ENCODE assay signal across 33 cellular contexts in genomic region chr5:132677682-132678400, GRCh38. TPM values are rescaled to one million over a fixed set of nuclear protein-coding genes. Genes with fewer than 3 reads are reported as not detected.
DNase-seq lines count a peak whose midpoint lies in the region; ATAC-seq and TF ChIP-seq lines count a peak whose summit lies in the region.
"Had no signal": no experiment of that assay in that cellular context is flagged by ENCODE, and none has a peak within 500 bp of the region (broad histone marks: within the 10 kb centered on the region; RNA-seq: fewer than 3 reads in every experiment).

No MANE protein-coding gene starts in this region.

- H3K79me1 ChIP-seq in IMR-90 (ENCODE audit: low read depth in 1 of 2, low read length in 2 of 2) = no peaks in the 10 kb centered on the region

- peak overlapping the region; percentile 30 for H2BK5ac ChIP-seq in IMR-90 (ENCODE audit: low read depth, low read length, poor library complexity, severe bottlenecking)

- TF ChIP-seq POLR2A in IMR-90 (IDR thresholded peaks at IDR 0.05; ENCODE audit: low read depth, low read length) = no peak
- TF ChIP-seq POLR2A in esophagus muscularis mucosa (IDR thresholded peaks at IDR 0.05; ENCODE audit: low read depth) = no peak

- no peak for TF ChIP-seq EP300 in esophagus muscularis mucosa (IDR thresholded peaks at IDR 0.05)

- no peaks in the 10 kb centered on the region for H4K20me1 ChIP-seq in IMR-90 (ENCODE audit: insufficient read depth, low read length)
- H4K20me1 ChIP-seq: BLaER1 had no signal

- no TSS peak for BruUV-seq in IMR-90 (replicated peaks; lab: Mats Ljungman, UMichigan)

- H3K36me3 ChIP-seq in IMR-90 (ENCODE audit: control insufficient read depth, insufficient read depth, low read length) (no peaks in the 10 kb centered on the region), esophagus muscularis mucosa (no peaks in the 10 kb centered on the region)
- H3K36me3 ChIP-seq: BLaER1, gastroesophageal sphincter, ovary, SJSA1, suprapubic skin had no signal

- no peak for DNase-seq in AG04450 (ENCODE audit: low read depth, low spot score)
- no peak for DNase-seq in IMR-90
- peak; percentile 79 for DNase-seq in esophagus muscularis mucosa (ENCODE audit: extremely low spot score)
- DNase-seq in posterior vena cava (ENCODE audit: low spot score) = peak; percentile 62
- no peak for DNase-seq in NK-92 (lab: John Stamatoyannopoulos, UW; ENCODE audit: unreplicated experiment)
- DNase-seq in COLO829 (ENCODE audit: low spot score) = no peak
- no peak for DNase-seq in NCI-H69 (lab: John Stamatoyannopoulos, UW)
- DNase-seq: activated CD4-positive, alpha-beta T cell treated with anti-CD3 and anti-CD28 coated beads, Interleukin-2, amount 50 U/mL, for 48 hours; activated naive CD4-positive, alpha-beta T cell; activated T-cell treated with anti-CD3 and anti-CD28 coated beads, Interleukin-2, amount 50 U/mL, for 72 hours; cerebellar nuclear complex; COR-L47; dorsolateral prefrontal cortex; immature natural killer cell; left colon; NCI-H1417 treated with DMSO at 0.1 percent for 48 hours; NCI-H2081; NCI-H345; NCI-H748 treated with DMSO at 0.1 percent for 48 hours; ovary; retina; stimulated activated CD4-positive, alpha-beta T cell treated with anti-CD3 and anti-CD28 coated beads, Interleukin-1b, Interleukin-23, amount 100 ng/mL, for 48 hours; stimulated activated naive CD4-positive, alpha-beta T cell treated with Interleukin-2 at 50 U/mL for 16 hours had no signal

- H2BK20ac ChIP-seq in IMR-90 (ENCODE audit: low read depth, low read length) = peak overlapping the region; percentile 29; the same call in 1 of the 2 replicates

- 75% methylated on average over 4 of the region's 15 CpGs; no CpG with 5 or more reads in 1 of the 2 experiments for WGBS in IMR-90 (ENCODE audit: extremely low coverage in 2 of 2, insufficient read length in 1 of 2), 2 experiments
- WGBS in esophagus muscularis mucosa = 86% methylated on average over 15 of the region's 15 CpGs

- H3K27ac ChIP-seq in AG04450 (ENCODE audit: low read depth, low read length) (peak overlapping the region; percentile 34), IMR-90 (ENCODE audit: insufficient read depth, low read length) (peak overlapping the region; percentile 7; the same call in 1 of the 2 replicates), esophagus muscularis mucosa (replicated peaks in 1 of 4) (no peak overlapping the region)
- H3K27ac ChIP-seq: BLaER1, dorsolateral prefrontal cortex, ovary, suprapubic skin had no signal

- peaks cover 3% of the 10 kb centered on the region; the same call in 1 of the 2 replicates for H3K9me3 ChIP-seq in AG04450 (ENCODE audit: control insufficient read depth, insufficient read depth, low read length)
- no peaks in the 10 kb centered on the region for H3K9me3 ChIP-seq in IMR-90 (ENCODE audit: control insufficient read depth, insufficient read depth, low read length)
- H3K9me3 ChIP-seq in esophagus muscularis mucosa = no peaks in the 10 kb centered on the region
- H3K9me3 ChIP-seq: BLaER1, gastroesophageal sphincter, ovary, SJSA1, suprapubic skin had no signal

- peak overlapping the region; percentile 37 for H2AK5ac ChIP-seq in IMR-90 (ENCODE audit: low read depth, low read length)

- peak overlapping the region; percentile 49 for H3K4ac ChIP-seq in IMR-90 (ENCODE audit: low read depth, low read length)

- CTCF ChIA-PET in AG04450 (lab: Charles Lee) (interaction anchor here (1.1 to 1.5 kb wide), 4 partner anchors 14 to 291 kb away, joined by 3 to 8 read pairs (median 3); partner anchors contain the start of gene KIF3A), IMR-90 (lab: Yijun Ruan, JAX) (interaction anchor here (0.6 kb wide), 1 partner anchor 142 kb away, joined by 3 read pairs; no protein-coding TSS in a partner anchor)

- 0 out of 2 replicates have a peak overlapping the region, but pooled peaks have one; percentile 5 for H3K18ac ChIP-seq in IMR-90 (ENCODE audit: low read depth, low read length)

- peak overlapping the region; percentile 47 for H2AK9ac ChIP-seq in IMR-90 (replicated peaks; ENCODE audit: low read depth, low read length, poor library complexity)

- H3K23ac ChIP-seq in IMR-90 (ENCODE audit: low read depth, low read length) = no peak overlapping the region

- peak overlapping the region; percentile 25; the same call in 1 of the 2 replicates for H4K91ac ChIP-seq in IMR-90 (ENCODE audit: insufficient read depth, low read depth, low read length)

- H3K27me3 ChIP-seq in AG04450 (ENCODE audit: control insufficient read depth, insufficient read depth, low read length) = no peaks in the 10 kb centered on the region
- H3K27me3 ChIP-seq in IMR-90 (ENCODE audit: control insufficient read depth, insufficient read depth, low read length) = no peaks in the 10 kb centered on the region
- no peaks in the 10 kb centered on the region for H3K27me3 ChIP-seq in esophagus muscularis mucosa
- H3K27me3 ChIP-seq: BLaER1, dorsolateral prefrontal cortex, gastroesophageal sphincter, ovary, SJSA1, suprapubic skin had no signal

- no peak for ATAC-seq in IMR-90 (ENCODE audit: low read depth)
- ATAC-seq: activated T-cell treated with anti-CD3 and anti-CD28 coated beads, Interleukin-2, amount 50 U/mL, for 72 hours; natural killer cell treated with Interleukin-12 subunit alpha and Interleukin-12 subunit beta and Interleukin-15 and Interleukin-18, amount 100 ng/mL, for 72 hours had no signal

- POLR2A ChIA-PET in AG04450 (lab: Yijun Ruan, JAX) (interaction anchor here (0.6 kb wide), 1 partner anchor 11 kb away, joined by 3 read pairs; no protein-coding TSS in a partner anchor), IMR-90 (lab: Charles Lee; ENCODE audit: unreplicated experiment) (no interaction called here)

- H3K14ac ChIP-seq in IMR-90 (replicated peaks; ENCODE audit: low read depth, low read length) = peak overlapping the region; percentile 8; the same call in 1 of the 2 replicates

- H2BK15ac ChIP-seq in IMR-90 (ENCODE audit: low read depth, low read length) = peak overlapping the region; percentile 45; the same call in 1 of the 3 replicates

- H4K8ac ChIP-seq in IMR-90 (ENCODE audit: low read depth in 2 of 2, low read length in 2 of 2) = peak overlapping the region in 1 of 2 experiments; percentile 6; a peak in 2 of 4 replicates

- in situ Hi-C loops in IMR-90 (cut with MboI; ENCODE audit: low sequenced_read_pairs) = no loop called here

- dilution Hi-C loops in IMR-90 (cut with HindIII; ENCODE audit: low sequenced_read_pairs, unreplicated experiment) = no loop called here

- peaks cover 25% of the 10 kb centered on the region for H3K9me1 ChIP-seq in IMR-90 (ENCODE audit: insufficient read depth, low read length)

- TF ChIP-seq RAD21 in IMR-90 (IDR thresholded peaks at IDR 0.05; ENCODE audit: low read length) = no peak

- TF ChIP-seq CTCF in AG04450 (IDR thresholded peaks at IDR 0.05; ENCODE audit: low read depth, low read length) (no peak), IMR-90 (conservative IDR thresholded peaks at IDR 0.05; ENCODE audit: low read depth, low read length) (no peak), esophagus muscularis mucosa (IDR thresholded peaks at IDR 0.05) (no peak)

- no peak overlapping the region for H4K5ac ChIP-seq in IMR-90 (ENCODE audit: low read depth, low read length)

- H3K4me3 ChIP-seq in AG04450 (ENCODE audit: low read depth, low read length) (no peak overlapping the region), IMR-90 (ENCODE audit: insufficient read depth, low read depth, low read length) (no peak overlapping the region), esophagus muscularis mucosa (no peak overlapping the region)
- H3K4me3 ChIP-seq: BLaER1, dorsolateral prefrontal cortex, gastroesophageal sphincter, ovary, SJSA1, suprapubic skin had no signal

- H2AFZ ChIP-seq in IMR-90 (replicated peaks; ENCODE audit: low read length, poor library complexity) = peak overlapping the region; percentile 73

- H3K9ac ChIP-seq in IMR-90 (ENCODE audit: low read depth, low read length) = no peak overlapping the region
- H3K9ac ChIP-seq: BLaER1 had no signal

- no peak overlapping the region for H3K4me2 ChIP-seq in IMR-90 (ENCODE audit: low read depth, low read length)
- H3K4me2 ChIP-seq: BLaER1 had no signal

- H3K4me1 ChIP-seq in IMR-90 (ENCODE audit: control insufficient read depth, insufficient read depth, low read length) = peaks cover 18% of the 10 kb centered on the region
- peaks cover 0 to 24% (median 17%) of the 10 kb centered on the region in 4 donors for H3K4me1 ChIP-seq in esophagus muscularis mucosa

- intact Hi-C loops in IMR-90 (cut with micrococcal nuclease) (no loop called here), esophagus muscularis mucosa (cut with DNase I) (no loop called here), posterior vena cava (cut with DNase I) (loop anchor here in 1 of 2 donors (2.0 kb wide), 1 partner anchor 47 kb away; no protein-coding TSS in a partner anchor)

- H2BK120ac ChIP-seq in IMR-90 (ENCODE audit: low read depth, low read length) = 0 out of 2 replicates have a peak overlapping the region, but pooled peaks have one; percentile 21

- H3K56ac ChIP-seq in IMR-90 (ENCODE audit: extremely low read depth, insufficient read depth, low read length) = no peak overlapping the region

TF ChIP-seq in IMR-90, 13 proteins besides CTCF, POLR2A, EP300 and RAD21 (continues in another document):
- TF ChIP-seq MAFK (IDR thresholded peaks at IDR 0.05; ENCODE audit: low read depth, low read length) (no peak), CHD1 (IDR thresholded peaks at IDR 0.05; ENCODE audit: low read depth, low read length) (no peak)

RNA-seq across cellular contexts. Expression of gene IL4, which starts 4.1 kb away (rescaled TPM):
- polyA plus RNA-seq in AG04450 (2011; rRNA removed) (not detected in 2 replicates), IMR-90 (2012; rRNA removed) (not detected in 2 replicates)
- not detected in 2 replicates for polyA minus RNA-seq in AG04450 (2011; rRNA and poly(A)+ RNA removed)
- total RNA-seq in IMR-90 (2012; rRNA removed) (not detected in 2 replicates), esophagus muscularis mucosa (not detected), posterior vena cava (not detected)
- polyA plus RNA-seq in IMR-90 (2012; cell fraction: cytosol; rRNA removed) = not detected in 2 replicates
- polyA plus RNA-seq in IMR-90 (2012; cell fraction: nucleus; rRNA removed; ENCODE audit: low replicate concordance) = not detected in 2 replicates
- total RNA-seq: dorsolateral prefrontal cortex, gastroesophageal sphincter, left colon, LHCN-M2, lung microvascular endothelial cell, mucosa of gallbladder, ovary, SJSA1, suprapubic skin had no signal
- polyA plus RNA-seq: adipose tissue, immature natural killer cell, ovary, small intestine had no signal

RNA-seq across cellular contexts. Expression of gene IL13, which starts 19.9 kb away (rescaled TPM):
- polyA plus RNA-seq in AG04450 (2011; rRNA removed) (not detected in 2 replicates), IMR-90 (2012; rRNA removed) (not detected in 2 replicates)
- not detected in 2 replicates for polyA minus RNA-seq in AG04450 (2011; rRNA and poly(A)+ RNA removed)
- total RNA-seq in IMR-90 (2012; rRNA removed) (not detected in 2 replicates), esophagus muscularis mucosa (not detected), posterior vena cava (under 1 TPM in 1 of 2 donors, not detected in 1; 0.29 TPM)
- polyA plus RNA-seq in IMR-90 (2012; cell fraction: cytosol; rRNA removed) = not detected in 2 replicates
- 0.47 and 0.62 TPM in 2 replicates for polyA plus RNA-seq in IMR-90 (2012; cell fraction: nucleus; rRNA removed; ENCODE audit: low replicate concordance)
- total RNA-seq: gastroesophageal sphincter, left colon, LHCN-M2, lung microvascular endothelial cell, mucosa of gallbladder, ovary, SJSA1 had no signal
- polyA plus RNA-seq: ovary had no signal

RNA-seq across cellular contexts. Expression of gene KIF3A, which starts 59.5 kb away (rescaled TPM):
- polyA plus RNA-seq in AG04450 (2011; rRNA removed) = 6.7 and 8.9 TPM in 2 replicates
- 2.7 and 10.3 TPM in 2 replicates for polyA minus RNA-seq in AG04450 (2011; rRNA and poly(A)+ RNA removed)
- 4.3 and 9.4 TPM in 2 replicates for total RNA-seq in IMR-90 (2012; rRNA removed)
- polyA plus RNA-seq in IMR-90 (2012; rRNA removed) = 3.4 and 4.5 TPM in 2 replicates
- 0.64 and 1.4 TPM in 2 replicates for polyA plus RNA-seq in IMR-90 (2012; cell fraction: cytosol; rRNA removed)
- polyA plus RNA-seq in IMR-90 (2012; cell fraction: nucleus; rRNA removed; ENCODE audit: low replicate concordance) = 1.8 and 7.0 TPM in 2 replicates
- total RNA-seq in esophagus muscularis mucosa = 1 to 10 TPM; 5.5 to 9.6 (median 8.3) TPM
- total RNA-seq in posterior vena cava = 10 to 100 TPM in 1 of 2 donors, 1 to 10 TPM in 1; 7.5 to 10.0 TPM

Comparison
In these comparisons a context has a peak if more than half of its experiments do, and no peak if none do; other contexts are left out.
1. DNase-seq: peak in esophagus muscularis mucosa (single experiment) and posterior vena cava (single experiment); none in AG04450 (single experiment), IMR-90 (single experiment), NK-92 (single experiment), COLO829 (single experiment) and NCI-H69 (single experiment).
2. H3K27ac ChIP-seq: peak in AG04450 (single experiment) and IMR-90 (single experiment); none in esophagus muscularis mucosa (0 of 4).